ENCODE assay signal across 14 cellular contexts in the genomic region with DNA sequence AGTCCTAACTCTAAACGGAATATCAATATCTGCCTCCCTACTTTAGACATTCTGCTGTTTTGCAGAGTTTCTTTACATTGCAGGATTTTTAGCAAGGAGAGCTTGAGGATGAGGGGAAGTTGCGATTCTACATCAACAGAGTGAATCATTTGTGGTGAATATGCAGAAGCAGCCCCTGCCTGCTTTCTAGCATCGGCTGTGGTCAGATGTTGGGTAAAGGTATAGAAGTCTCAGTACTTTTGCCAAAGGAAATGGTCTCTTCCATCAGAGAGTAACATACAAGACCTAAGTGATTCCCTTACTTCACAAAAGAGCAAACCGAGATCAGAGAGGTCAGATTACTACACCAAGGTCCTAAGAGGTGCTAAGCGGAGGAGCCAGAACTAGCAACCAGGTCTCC. TPM values are rescaled to one million over a fixed set of nuclear protein-coding genes. Genes with fewer than 3 reads are reported as not detected.
A peak's percentile ranks its signal among the peaks of the same experiment; 100 is the strongest.
DNase-seq lines count a peak whose midpoint lies in the region; ATAC-seq and TF ChIP-seq lines count a peak whose summit lies in the region.
"Had no signal": no experiment of that assay in that cellular context is flagged by ENCODE, and none has a peak within 500 bp of the region (broad histone marks: within the 10 kb centered on the region; RNA-seq: fewer than 3 reads in every experiment).

No MANE protein-coding gene starts in this region.

- BruUV-seq in Caco-2 (replicated peaks; lab: Mats Ljungman, UMichigan), result no TSS peak

- CTCF ChIA-PET in Caco-2 (lab: Charles Lee), result interaction anchor here (1.0 to 1.4 kb wide), 3 partner anchors 45 to 176 kb away, joined by 3 to 4 read pairs (median 4); no protein-coding TSS in a partner anchor

- H3K36me3 Mint-ChIP-seq in Caco-2 (ENCODE audit: insufficient read depth, unreplicated experiment), result peaks cover 80% of the 10 kb centered on the region
- no peaks in the 10 kb centered on the region for H3K36me3 Mint-ChIP-seq in stimulated activated memory B cell treated with anti-CD40 and anti-IgM and Interleukin-4, amounts not matched to agents 10 μg/mL and 1 μg/mL and 100 μg/mL, for 72 hours

- peak overlapping the region; percentile 71 for H3K27ac Mint-ChIP-seq in Caco-2 (ENCODE audit: unreplicated experiment)
- H3K27ac Mint-ChIP-seq in stimulated activated memory B cell treated with anti-CD40 and anti-IgM and Interleukin-4, amounts not matched to agents 10 μg/mL and 1 μg/mL and 100 μg/mL, for 72 hours, result no peak overlapping the region

- no peak overlapping the region for H2AFZ ChIP-seq in mesenchymal stem cell (ENCODE audit: low read depth, low read length)

- TF ChIP-seq CTCF in Caco-2 (IDR thresholded peaks at IDR 0.05; ENCODE audit: insufficient read depth in 1 of 2, low read depth in 1 of 2, low read length in 1 of 2, severe bottlenecking in 1 of 2, unreplicated experiment in 1 of 2) (no peak), brain microvascular endothelial cell (IDR thresholded peaks at IDR 0.05; ENCODE audit: low read depth, low read length, missing control alignments) (no peak)

- peak overlapping the region in 1 of 2 experiments; percentile 42 for H3K18ac ChIP-seq in mesenchymal stem cell (ENCODE audit: low read depth in 1 of 2, low read length in 2 of 2)

- H3K14ac ChIP-seq in mesenchymal stem cell (ENCODE audit: low read length in 2 of 2), result no peak overlapping the region

- no peaks in the 10 kb centered on the region for H3K9me3 Mint-ChIP-seq in Caco-2 (ENCODE audit: unreplicated experiment)
- no peaks in the 10 kb centered on the region for H3K9me3 Mint-ChIP-seq in stimulated activated memory B cell treated with anti-CD40 and anti-IgM and Interleukin-4, amounts not matched to agents 10 μg/mL and 1 μg/mL and 100 μg/mL, for 72 hours

- no peak overlapping the region for H3K23ac ChIP-seq in mesenchymal stem cell (ENCODE audit: low read length in 2 of 2)

- H3K4ac ChIP-seq in mesenchymal stem cell (ENCODE audit: low read depth in 1 of 2, low read length in 2 of 2), result no peak overlapping the region

- POLR2A ChIA-PET in Caco-2 (lab: Charles Lee), result interaction anchor here (0.9 kb wide), 1 partner anchor 255 kb away, joined by 3 read pairs; no protein-coding TSS in a partner anchor

- no peaks in the 10 kb centered on the region for H3K27me3 ChIP-seq in Caco-2 (replicated peaks; ENCODE audit: control insufficient read depth, insufficient read depth, low read length)
- H3K27me3 ChIP-seq in brain microvascular endothelial cell (replicated peaks), result no peaks in the 10 kb centered on the region
- no peaks in the 10 kb centered on the region for H3K27me3 ChIP-seq in mesenchymal stem cell (ENCODE audit: control insufficient read depth in 1 of 2, insufficient read depth in 1 of 2, low read length in 2 of 2)
- H3K27me3 ChIP-seq: esophagus squamous epithelium, pancreas had no signal

- H3K9me3 ChIP-seq in Caco-2, result no peaks in the 10 kb centered on the region
- H3K9me3 ChIP-seq in mesenchymal stem cell (ENCODE audit: control insufficient read depth, low read length), result no peaks in the 10 kb centered on the region
- H3K9me3 ChIP-seq: esophagus squamous epithelium, pancreas had no signal

- peaks cover 67% of the 10 kb centered on the region for H3K4me1 ChIP-seq in Caco-2
- H3K4me1 ChIP-seq in mesenchymal stem cell (ENCODE audit: control insufficient read depth, insufficient read depth, low read depth, low read length), result peaks cover 10% of the 10 kb centered on the region

- no peaks in the 10 kb centered on the region for H3K79me1 ChIP-seq in mesenchymal stem cell (replicated peaks; ENCODE audit: low read length, poor library complexity, severe bottlenecking)

- H2AK5ac ChIP-seq in mesenchymal stem cell (ENCODE audit: low read length, severe bottlenecking), result no peak overlapping the region

- H3K36me3 ChIP-seq in Caco-2 (ENCODE audit: control insufficient read depth, insufficient read depth, low read length) (peaks cover 2% of the 10 kb centered on the region; the same call in 1 of the 2 replicates), brain microvascular endothelial cell (replicated peaks) (no peaks in the 10 kb centered on the region), mesenchymal stem cell (ENCODE audit: control insufficient read depth in 1 of 2, insufficient read depth in 2 of 2, low read depth in 1 of 2, low read length in 2 of 2) (no peaks in the 10 kb centered on the region)
- H3K36me3 ChIP-seq: esophagus squamous epithelium, pancreas had no signal

- DNase-seq in Caco-2, result no peak
- DNase-seq in M059J (ENCODE audit: low read depth), result peak; percentile 56
- peak; percentile 71 for DNase-seq in brain microvascular endothelial cell
- DNase-seq in mesenchymal stem cell, result no peak
- no peak for DNase-seq in substantia nigra (lab: John Stamatoyannopoulos, UW)
- DNase-seq in activated gamma-delta T cell (lab: John Stamatoyannopoulos, UW), result no peak
- no peak for DNase-seq in NCI-H524 (lab: John Stamatoyannopoulos, UW)
- DNase-seq: activated CD4-positive, alpha-beta T cell treated with anti-CD3 and anti-CD28 coated beads, Interleukin-2, amount 50 U/mL, for 4 hours; C1 segment of cervical spinal cord; esophagus squamous epithelium; left colon; NCI-H2171 had no signal

- no peak for ATAC-seq in stimulated activated memory B cell treated with anti-CD40 and anti-IgM and Interleukin-4, amounts not matched to agents 10 μg/mL and 1 μg/mL and 100 μg/mL, for 72 hours
- ATAC-seq: left colon had no signal

- no peak overlapping the region for H3K4me3 ChIP-seq in Caco-2 (ENCODE audit: low read depth, low read length)
- no peak overlapping the region for H3K4me3 ChIP-seq in brain microvascular endothelial cell (ENCODE audit: low read depth, low read length)
- H3K4me3 ChIP-seq in mesenchymal stem cell (ENCODE audit: insufficient read depth in 1 of 2, low read depth in 1 of 2, low read length in 2 of 2), result peak overlapping the region in 1 of 2 experiments; percentile 25
- H3K4me3 ChIP-seq: esophagus squamous epithelium, pancreas had no signal

- H3K4me2 ChIP-seq in mesenchymal stem cell (ENCODE audit: low read length, poor library complexity, severe bottlenecking), result no peak overlapping the region

- H2BK5ac ChIP-seq in mesenchymal stem cell (ENCODE audit: low read depth, low read length, poor library complexity, severe bottlenecking), result no peak overlapping the region

- H2BK12ac ChIP-seq in mesenchymal stem cell (ENCODE audit: low read length in 2 of 2), result no peak overlapping the region

- H3K4me3 Mint-ChIP-seq in Caco-2 (ENCODE audit: unreplicated experiment), result peak overlapping the region; percentile 44
- H3K4me3 Mint-ChIP-seq in stimulated activated memory B cell treated with anti-CD40 and anti-IgM and Interleukin-4, amounts not matched to agents 10 μg/mL and 1 μg/mL and 100 μg/mL, for 72 hours, result no peak overlapping the region

- no peak overlapping the region for H2BK120ac ChIP-seq in mesenchymal stem cell (ENCODE audit: low read depth, low read length)

- H3K4me1 Mint-ChIP-seq in Caco-2 (ENCODE audit: low read depth, unreplicated experiment), result peaks cover 56% of the 10 kb centered on the region
- H3K4me1 Mint-ChIP-seq in stimulated activated memory B cell treated with anti-CD40 and anti-IgM and Interleukin-4, amounts not matched to agents 10 μg/mL and 1 μg/mL and 100 μg/mL, for 72 hours, result no peaks in the 10 kb centered on the region

- H4K8ac ChIP-seq in mesenchymal stem cell (ENCODE audit: low read length), result no peak overlapping the region

- peak overlapping the region; percentile 75 for H3K9ac ChIP-seq in mesenchymal stem cell (ENCODE audit: low read length)

- H2BK15ac ChIP-seq in mesenchymal stem cell (ENCODE audit: low read depth, poor library complexity, severe bottlenecking), result no peak overlapping the region

- in situ Hi-C loops in brain microvascular endothelial cell (cut with HindIII; ENCODE audit: low pct_ligation_motif_present, low sequenced_read_pairs), result loop anchor here (25.0 kb wide), 1 partner anchor 166 kb away; no protein-coding TSS in a partner anchor

- H3K27ac ChIP-seq in brain microvascular endothelial cell (peak overlapping the region; percentile 97), mesenchymal stem cell (ENCODE audit: low read length, poor library complexity, severe bottlenecking) (peak overlapping the region; percentile 90), substantia nigra (ENCODE audit: low read depth, low read length, poor library complexity, severe bottlenecking) (no peak overlapping the region)

- intact Hi-C loops in Caco-2 (cut with micrococcal nuclease; ENCODE audit: unreplicated experiment), result loop anchor here (1.0 kb wide), 1 partner anchor 8 kb away; no protein-coding TSS in a partner anchor

- 78% methylated on average over 3 of the region's 5 CpGs for WGBS in mesenchymal stem cell

- no peaks in the 10 kb centered on the region for H3K27me3 Mint-ChIP-seq in Caco-2 (ENCODE audit: insufficient read depth, unreplicated experiment)
- peaks cover 9% of the 10 kb centered on the region for H3K27me3 Mint-ChIP-seq in stimulated activated memory B cell treated with anti-CD40 and anti-IgM and Interleukin-4, amounts not matched to agents 10 μg/mL and 1 μg/mL and 100 μg/mL, for 72 hours

- H4K91ac ChIP-seq in mesenchymal stem cell (ENCODE audit: low read length), result no peak overlapping the region

RNA-seq across cellular contexts. Expression of a gene that starts 15.2 kb away (rescaled TPM):
- 59.7 and 67.2 TPM in 2 replicates for total RNA-seq in Caco-2 (2022)
- total RNA-seq in M059J (2014; rRNA removed; shearing (Covaris generic)), result 11.6 and 19.4 TPM in 2 replicates
- polyA plus RNA-seq in mesenchymal stem cell (2013, experiment 1 of 2), result 6.9 TPM
- polyA plus RNA-seq in mesenchymal stem cell (2013, experiment 2 of 2), result 6.5 TPM

Comparison
In these comparisons a context has a peak if more than half of its experiments do, and no peak if none do; other contexts are left out.
1. DNase-seq: peak in M059J (single experiment) and brain microvascular endothelial cell (single experiment); none in Caco-2 (0 of 2), mesenchymal stem cell (single experiment), substantia nigra (0 of 49), activated gamma-delta T cell (single experiment) and NCI-H524 (0 of 2).